26 cellular contexts compared by ENCODE assay signal in the genomic region with DNA sequence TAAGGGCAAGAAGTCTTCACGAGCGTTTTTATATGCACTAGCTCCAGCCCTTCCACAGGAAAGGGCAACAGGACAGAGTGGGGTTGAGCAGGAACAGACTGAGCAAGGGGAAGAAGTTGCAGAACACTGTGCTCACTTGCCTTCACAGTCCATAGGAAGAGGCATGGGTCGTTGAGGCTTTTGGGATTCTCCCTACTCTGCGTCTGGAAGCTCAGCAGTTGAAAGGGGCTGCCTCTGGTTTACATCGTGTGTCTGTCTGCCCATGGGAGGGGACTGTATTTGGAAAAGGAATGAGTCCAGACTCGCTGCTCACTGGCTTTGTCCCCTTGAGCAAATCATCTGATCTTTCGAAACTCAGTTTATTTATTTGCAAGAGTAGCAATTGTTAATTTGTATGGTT. TPM values are rescaled to one million over a fixed set of nuclear protein-coding genes. Genes with fewer than 3 reads are reported as not detected.
A peak's percentile ranks its signal among the peaks of the same experiment; 100 is the strongest.
DNase-seq lines count a peak whose midpoint lies in the region; FAIRE-seq and TF ChIP-seq lines count a peak whose summit lies in the region.
"Had no signal": no experiment of that assay in that cellular context is flagged by ENCODE, and none has a peak within 500 bp of the region (broad histone marks: within the 10 kb centered on the region; RNA-seq: fewer than 3 reads in every experiment).

No MANE protein-coding gene starts in this region.

- no peaks in the 10 kb centered on the region for H3K9me3 Mint-ChIP-seq in neural progenitor cell
- H3K9me3 Mint-ChIP-seq: activated CD8-positive, alpha-beta T cell treated with anti-CD3 and anti-CD28 coated beads for 36 hours; activated naive CD8-positive, alpha-beta T cell treated with anti-CD3 and anti-CD28 coated beads, Interleukin-2, amount 50 U/mL, for 24 hours had no signal

- DNase-seq in D341Med (ENCODE audit: low spot score): peak; percentile 5
- DNase-seq in endothelial cell of umbilical vein (ENCODE audit: low read depth, low spot score): no peak
- DNase-seq in neural progenitor cell (ENCODE audit: low spot score): peak; percentile 2
- no peak for DNase-seq in testis
- no peak for DNase-seq in KBM-7
- DNase-seq in DMS53 treated with DMSO at 0.1 percent for 48 hours (lab: John Stamatoyannopoulos, UW; ENCODE audit: unreplicated experiment): no peak
- DNase-seq in HT-29 (ENCODE audit: low spot score): no peak
- DNase-seq: activated CD8-positive, alpha-beta T cell treated with anti-CD3 and anti-CD28 coated beads for 36 hours; activated gamma-delta T cell; activated naive CD8-positive, alpha-beta T cell treated with anti-CD3 and anti-CD28 coated beads, Interleukin-2, amount 50 U/mL, for 24 hours; activated T-cell treated with anti-CD3 and anti-CD28 coated beads for 4 hours; Calu3; colonic mucosa; glutamatergic neuron; left ventricle myocardium inferior; NCI-H1092 treated with DMSO at 0.1 percent for 48 hours; NCI-H1930; NCI-H2227 treated with DMSO at 0.1 percent for 48 hours; NCI-H748 treated with DMSO at 0.1 percent for 48 hours; small intestine; stimulated activated CD4-positive, alpha-beta T cell treated with anti-CD3 and anti-CD28 coated beads, Interleukin-2, amount 100 ng/mL, for 48 hours; stimulated activated naive CD4-positive, alpha-beta T cell; SW 1271; thyroid gland had no signal

- 56 to 72% methylated on average over 7 of the region's 7 CpGs for WGBS in testis, 2 donors

- FAIRE-seq in endothelial cell of umbilical vein (lab: Jason Lieb, UNC): no peak
- FAIRE-seq: H54, small intestine had no signal

- no peak overlapping the region for H3K27ac Mint-ChIP-seq in neural progenitor cell
- H3K27ac Mint-ChIP-seq: activated CD8-positive, alpha-beta T cell treated with anti-CD3 and anti-CD28 coated beads for 36 hours; activated naive CD8-positive, alpha-beta T cell treated with anti-CD3 and anti-CD28 coated beads, Interleukin-2, amount 50 U/mL, for 24 hours had no signal

- H4K20me1 ChIP-seq in Loucy (ENCODE audit: insufficient read depth, low read length, poor library complexity, severe bottlenecking) (no peaks in the 10 kb centered on the region), endothelial cell of umbilical vein (replicated peaks; ENCODE audit: control insufficient read depth, extremely low read depth, insufficient read depth, low read length) (no peaks in the 10 kb centered on the region), neural progenitor cell (ENCODE audit: low read depth) (no peaks in the 10 kb centered on the region)

- H2AFZ ChIP-seq in Loucy (ENCODE audit: low read length): peak overlapping the region; percentile 89; the same call in 1 of the 2 replicates
- H2AFZ ChIP-seq in endothelial cell of umbilical vein (ENCODE audit: low read depth, low read length): peak overlapping the region; percentile 21
- peak overlapping the region; percentile 84 for H2AFZ ChIP-seq in neural progenitor cell (replicated peaks)

- no peak for TF ChIP-seq CTCF in Loucy (conservative IDR thresholded peaks at IDR 0.05; ENCODE audit: low read length)
- TF ChIP-seq CTCF in endothelial cell of umbilical vein (IDR thresholded peaks at IDR 0.05; ENCODE audit: extremely low read depth in 1 of 2, insufficient read depth in 1 of 2, low read depth in 1 of 2, low read length in 2 of 2): no peak
- TF ChIP-seq CTCF in neural progenitor cell (IDR thresholded peaks at IDR 0.05): no peak
- no peak for TF ChIP-seq CTCF in testis (IDR thresholded peaks at IDR 0.05)

- H3K36me3 Mint-ChIP-seq in neural progenitor cell: no peaks in the 10 kb centered on the region

- intact Hi-C loops in endothelial cell of umbilical vein (cut with micrococcal nuclease) (no loop called here), testis (cut with DNase I; ENCODE audit: low total_unique reads) (no loop called here)

- dilution Hi-C loops in endothelial cell of umbilical vein (cut with MboI; ENCODE audit: extremely low pct_ligation_motif_present, low sequenced_read_pairs): no loop called here

- no TSS peak for BruUV-seq in endothelial cell of umbilical vein (replicated peaks; lab: Mats Ljungman, UMichigan)

- H3F3A ChIP-seq in Loucy (ENCODE audit: low read depth): no peaks in the 10 kb centered on the region
- peaks cover 27% of the 10 kb centered on the region for H3F3A ChIP-seq in neural progenitor cell (ENCODE audit: low read depth)

- H3K79me2 ChIP-seq in Loucy (ENCODE audit: insufficient read depth, low read length) (no peaks in the 10 kb centered on the region), endothelial cell of umbilical vein (ENCODE audit: control insufficient read depth, insufficient read depth, low read length) (no peaks in the 10 kb centered on the region), neural progenitor cell (ENCODE audit: low read depth) (no peaks in the 10 kb centered on the region)

- no peaks in the 10 kb centered on the region for H3K27me3 ChIP-seq in Loucy (ENCODE audit: insufficient read depth, low read length, poor library complexity, severe bottlenecking)
- H3K27me3 ChIP-seq in endothelial cell of umbilical vein (ENCODE audit: control insufficient read depth in 2 of 2, insufficient read depth in 2 of 2, low read length in 2 of 2): no peaks in the 10 kb centered on the region
- no peaks in the 10 kb centered on the region for H3K27me3 ChIP-seq in neural progenitor cell
- H3K27me3 ChIP-seq in testis: no peaks in the 10 kb centered on the region
- H3K27me3 ChIP-seq: colonic mucosa, thyroid gland had no signal

- no peaks in the 10 kb centered on the region for H3K9me1 ChIP-seq in endothelial cell of umbilical vein (replicated peaks; ENCODE audit: control insufficient read depth, extremely low read depth, insufficient read depth, low read length)

- H3K9me2 ChIP-seq in Loucy (replicated peaks; ENCODE audit: low read depth, low read length): no peaks in the 10 kb centered on the region

- H3K27ac ChIP-seq in endothelial cell of umbilical vein (ENCODE audit: insufficient read depth, low read depth, low read length): no peak overlapping the region
- H3K27ac ChIP-seq in neural progenitor cell: no peak overlapping the region
- H3K27ac ChIP-seq in testis: no peak overlapping the region
- H3K27ac ChIP-seq: colonic mucosa had no signal

- H3K4me3 Mint-ChIP-seq in neural progenitor cell: peak overlapping the region; percentile 52
- H3K4me3 Mint-ChIP-seq: activated CD8-positive, alpha-beta T cell treated with anti-CD3 and anti-CD28 coated beads for 36 hours; activated naive CD8-positive, alpha-beta T cell treated with anti-CD3 and anti-CD28 coated beads, Interleukin-2, amount 50 U/mL, for 24 hours had no signal

- H3K4me1 Mint-ChIP-seq in neural progenitor cell: peaks cover 2% of the 10 kb centered on the region

- H3K4me1 ChIP-seq in Loucy (ENCODE audit: insufficient read depth, low read length, poor library complexity, severe bottlenecking) (peaks cover 5% of the 10 kb centered on the region), endothelial cell of umbilical vein (ENCODE audit: control insufficient read depth, extremely low read depth, insufficient read depth, low read length) (peaks cover 10% of the 10 kb centered on the region), neural progenitor cell (peaks cover 5% of the 10 kb centered on the region), testis (no peaks in the 10 kb centered on the region)
- H3K4me1 ChIP-seq: colonic mucosa, thyroid gland had no signal

- H3K4me2 ChIP-seq in Loucy (ENCODE audit: low read depth, low read length, poor library complexity, severe bottlenecking) (no peak overlapping the region), endothelial cell of umbilical vein (ENCODE audit: insufficient read depth, low read length) (no peak overlapping the region), neural progenitor cell (no peak overlapping the region)

- H3K4me3 ChIP-seq in Loucy (ENCODE audit: low read length, poor library complexity, severe bottlenecking) (no peak overlapping the region), endothelial cell of umbilical vein (replicated peaks in 1 of 3; ENCODE audit: insufficient read depth in 1 of 3, low read depth in 1 of 3, low read length in 3 of 3) (no peak overlapping the region), neural progenitor cell (no peak overlapping the region), testis (peak overlapping the region in 1 of 2 donors; percentile 72)
- H3K4me3 ChIP-seq: colonic mucosa, thyroid gland had no signal

- POLR2A ChIA-PET in endothelial cell of umbilical vein (lab: Charles Lee): no interaction called here

- H3K36me3 ChIP-seq in Loucy (ENCODE audit: insufficient read depth, low read length): no peaks in the 10 kb centered on the region
- no peaks in the 10 kb centered on the region for H3K36me3 ChIP-seq in endothelial cell of umbilical vein (ENCODE audit: control insufficient read depth in 2 of 2, extremely low read depth in 1 of 2, insufficient read depth in 2 of 2, low read length in 2 of 2)
- no peaks in the 10 kb centered on the region for H3K36me3 ChIP-seq in neural progenitor cell
- H3K36me3 ChIP-seq in testis (ENCODE audit: low read depth, missing control alignments): no peaks in the 10 kb centered on the region
- H3K36me3 ChIP-seq: colonic mucosa, left ventricle myocardium inferior, thyroid gland had no signal

- H3K27me3 Mint-ChIP-seq in neural progenitor cell (ENCODE audit: insufficient read depth, low read depth): peaks cover 3% of the 10 kb centered on the region

- TF ChIP-seq POLR2A in endothelial cell of umbilical vein (IDR thresholded peaks at IDR 0.05; ENCODE audit: low read depth, low read length) (no peak), testis (IDR thresholded peaks at IDR 0.05) (no peak)

- in situ Hi-C loops in KBM-7 (cut with MboI; ENCODE audit: low pct_unique_long_range_greater_than_20kb, low sequenced_read_pairs): no loop called here

- no peak overlapping the region for H3K9ac ChIP-seq in Loucy (ENCODE audit: low read depth, low read length, poor library complexity, severe bottlenecking)
- no peak overlapping the region for H3K9ac ChIP-seq in endothelial cell of umbilical vein (replicated peaks; ENCODE audit: extremely low read depth, insufficient read depth, low read length)
- no peak overlapping the region for H3K9ac ChIP-seq in neural progenitor cell

- CTCF ChIA-PET in endothelial cell of umbilical vein (lab: Charles Lee): interaction anchor here (1.3 to 4.2 kb wide), 6 partner anchors 8 to 1698 kb away, joined by 4 to 64 read pairs (median 6); no protein-coding TSS in a partner anchor

- no peaks in the 10 kb centered on the region for H3K9me3 ChIP-seq in Loucy (ENCODE audit: insufficient read depth, low read depth, low read length)
- H3K9me3 ChIP-seq in endothelial cell of umbilical vein (replicated peaks; ENCODE audit: control insufficient read depth, insufficient read depth, low read length): no peaks in the 10 kb centered on the region
- no peaks in the 10 kb centered on the region for H3K9me3 ChIP-seq in neural progenitor cell (ENCODE audit: low read depth)
- H3K9me3 ChIP-seq in testis: no peaks in the 10 kb centered on the region
- H3K9me3 ChIP-seq: colonic mucosa, left ventricle myocardium inferior, thyroid gland had no signal

RNA-seq across cellular contexts. Expression of gene PDGFD, which starts 1.1 kb away (rescaled TPM):
- total RNA-seq in endothelial cell of umbilical vein (13.1 and 14.1 TPM in 2 replicates), neural progenitor cell (ENCODE audit: low replicate concordance) (2.9 and 3.7 TPM in 2 replicates), testis (1 to 10 TPM; 8.0 to 8.1 TPM)
- polyA plus RNA-seq in endothelial cell of umbilical vein (6.2 and 6.3 TPM in 2 replicates), testis (ENCODE audit: insufficient read depth, low read depth, low replicate concordance) (6.0 TPM)
- polyA plus RNA-seq in endothelial cell of umbilical vein (2011; cell fraction: cytosol; rRNA removed): 4.6 and 6.0 TPM in 2 replicates
- 4.5 and 4.7 TPM in 2 replicates for polyA plus RNA-seq in endothelial cell of umbilical vein (2011; cell fraction: nucleus; rRNA removed)
- polyA plus RNA-seq in endothelial cell of umbilical vein (2012): 3.3 and 5.8 TPM in 2 replicates
- polyA minus RNA-seq in endothelial cell of umbilical vein: 8.1 and 9.5 TPM in 2 replicates
- not detected for polyA minus RNA-seq in endothelial cell of umbilical vein (2011; cell fraction: cytosol; rRNA and poly(A)+ RNA removed)
- polyA minus RNA-seq in endothelial cell of umbilical vein (2011; cell fraction: nucleus; rRNA and poly(A)+ RNA removed): 5.9 and 10.5 TPM in 2 replicates
- total RNA-seq in HT-29 (2014; rRNA removed; shearing (Covaris generic)): not detected in 2 replicates

Comparison
In these comparisons a context has a peak if more than half of its experiments do, and no peak if none do; other contexts are left out.
1. DNase-seq: peak in D341Med (single experiment) and neural progenitor cell (single experiment); none in endothelial cell of umbilical vein (single experiment), testis (single experiment), KBM-7 (single experiment), DMS53 treated with DMSO at 0.1 percent for 48 hours (single experiment) and HT-29 (single experiment).
2. H2AFZ ChIP-seq: peak in every context shown above with its lines; median percentile 89 in Loucy; 84 in neural progenitor cell; 21 in endothelial cell of umbilical vein.